23 cellular contexts compared by ENCODE assay signal in genomic region chr3:62164746-62165145, GRCh38.
"Had no signal": no experiment of that assay in that cellular context is flagged by ENCODE, and none has a peak within 500 bp of the region (broad histone marks: within the 10 kb centered on the region; RNA-seq: fewer than 3 reads in every experiment).

No MANE protein-coding gene starts in this region.

- H3K27ac ChIP-seq: ovary, psoas muscle, sigmoid colon, skin epidermis, spleen, testis, transverse colon, upper lobe of right lung, uterus had no signal

- H3K27me3 ChIP-seq: ovary, sigmoid colon, spleen, testis, transverse colon, upper lobe of right lung, uterus had no signal

- ATAC-seq: left ventricle myocardium superior; mucosa of descending colon; naive thymus-derived CD4-positive, alpha-beta T cell; psoas muscle; right cardiac atrium; stimulated activated memory B cell treated with anti-CD40 and anti-IgM and Interleukin-4, amounts not matched to agents 10 μg/mL and 1 μg/mL and 100 μg/mL, for 72 hours; stimulated activated naive CD8-positive, alpha-beta T cell treated with anti-CD3 and anti-CD28 coated beads, Interleukin-15, Interleukin-2, amounts not matched to agents 100 U/mL and 50 U/mL, for 24 hours; upper lobe of right lung had no signal

- H3K4me3 ChIP-seq: mucosa of descending colon, ovary, psoas muscle, sigmoid colon, skin epidermis, spleen, testis, transverse colon, upper lobe of right lung, uterus had no signal

- DNase-seq: cerebellar nuclear complex; effector memory CD4-positive, alpha-beta T cell; head of caudate nucleus; left ventricle myocardium superior; mesenchymal stem cell; mucosa of descending colon; naive thymus-derived CD4-positive, alpha-beta T cell; occipital lobe; ovary; posterior cingulate gyrus; psoas muscle; right cardiac atrium; sigmoid colon; spleen; stimulated activated CD4-positive, alpha-beta T cell treated with anti-CD3 and anti-CD28 coated beads, Interleukin-4, amount 100 ng/mL, for 4 hours; stimulated activated naive CD8-positive, alpha-beta T cell treated with anti-CD3 and anti-CD28 coated beads, Interleukin-15, Interleukin-2, amounts not matched to agents 100 U/mL and 50 U/mL, for 24 hours; substantia nigra; testis; transverse colon; upper lobe of right lung; uterus had no signal

- H3K36me3 ChIP-seq: ovary, sigmoid colon, spleen, transverse colon, upper lobe of right lung, uterus had no signal

- H3K9me3 ChIP-seq: mucosa of descending colon, ovary, psoas muscle, sigmoid colon, spleen, testis, transverse colon, upper lobe of right lung, uterus had no signal
